Comparison of ENCODE assay signal across 20 cellular contexts in the genomic region with DNA sequence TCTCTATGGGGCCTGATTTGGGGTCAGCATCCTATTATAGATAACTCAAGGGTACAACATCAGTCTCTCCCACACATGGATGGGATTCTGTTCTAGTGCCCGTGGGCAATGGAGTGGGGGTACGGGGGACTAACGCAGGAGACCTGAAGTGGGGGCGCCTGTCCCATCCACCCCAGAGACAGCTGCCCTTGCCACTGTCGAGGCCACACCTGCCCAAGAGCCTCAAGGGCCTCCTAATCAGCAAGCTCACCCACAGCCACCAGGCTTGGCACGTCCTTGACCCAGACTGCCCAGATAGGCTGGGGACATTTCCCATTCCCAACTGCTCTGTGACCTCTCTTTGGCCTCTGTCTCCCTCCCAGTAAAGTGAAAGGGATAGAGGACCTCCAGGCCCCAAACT. TPM values are rescaled to one million over a fixed set of nuclear protein-coding genes. Genes with fewer than 3 reads are reported as not detected.
A peak's percentile ranks its signal among the peaks of the same experiment; 100 is the strongest.
DNase-seq lines count a peak whose midpoint lies in the region; ATAC-seq, FAIRE-seq and TF ChIP-seq lines count a peak whose summit lies in the region.
"Had no signal": no experiment of that assay in that cellular context is flagged by ENCODE, and none has a peak within 500 bp of the region (broad histone marks: within the 10 kb centered on the region; RNA-seq: fewer than 3 reads in every experiment).

No MANE protein-coding gene starts in this region.

- no peak for TF ChIP-seq POLR2A in H1 (IDR thresholded peaks at IDR 0.05; ENCODE audit: control extremely low read depth in 1 of 2, low read depth in 2 of 2, low read length in 2 of 2)
- no peak for TF ChIP-seq POLR2A in testis (IDR thresholded peaks at IDR 0.05)

- POLR2A ChIA-PET in H1 (lab: Charles Lee; ENCODE audit: partially characterized antibody), result interaction anchor here (0.8 to 1.3 kb wide), 6 partner anchors 8 to 199 kb away, joined by 3 to 5 read pairs (median 3); a partner anchor contains a TSS

- H3K9me3 Mint-ChIP-seq in stimulated activated effector memory CD8-positive, alpha-beta T cell treated with anti-CD3 and anti-CD28 coated beads, Interleukin-12 subunit alpha, Interleukin-12 subunit beta, amount 100 ng/mL, for 72 hours, result no peaks in the 10 kb centered on the region

- no peak overlapping the region for H4K8ac ChIP-seq in H1 (ENCODE audit: extremely low read depth, insufficient read depth, low read length)

- no peaks in the 10 kb centered on the region for H3K4me1 Mint-ChIP-seq in stimulated activated effector memory CD8-positive, alpha-beta T cell treated with anti-CD3 and anti-CD28 coated beads, Interleukin-12 subunit alpha, Interleukin-12 subunit beta, amount 100 ng/mL, for 72 hours
- H3K4me1 Mint-ChIP-seq: CD4-positive, CD25-positive, alpha-beta regulatory T cell had no signal

- peak overlapping the region; percentile 29 for H4K91ac ChIP-seq in H1 (replicated peaks; ENCODE audit: insufficient read length, low read length)

- H2BK120ac ChIP-seq in H1 (replicated peaks; ENCODE audit: low read depth, low read length), result no peak overlapping the region

- H3K36me3 ChIP-seq in BLaER1 treated with 17β-estradiol and CSF1 and Interleukin-3, amounts not matched to agents 10 nM and 100 nM, result no peaks in the 10 kb centered on the region
- no peaks in the 10 kb centered on the region for H3K36me3 ChIP-seq in Loucy (ENCODE audit: insufficient read depth, low read length)
- no peaks in the 10 kb centered on the region for H3K36me3 ChIP-seq in H1 (ENCODE audit: control insufficient read depth in 2 of 4, insufficient read depth in 4 of 4, low read length in 3 of 4)
- no peaks in the 10 kb centered on the region for H3K36me3 ChIP-seq in testis (ENCODE audit: low read depth, missing control alignments)
- H3K36me3 ChIP-seq: BE2C, HAP-1 had no signal

- H4K20me1 ChIP-seq in BLaER1 treated with 17β-estradiol and CSF1 and Interleukin-3, amounts not matched to agents 10 nM and 100 nM, result no peaks in the 10 kb centered on the region; a peak in 2 of 22 replicates
- no peaks in the 10 kb centered on the region for H4K20me1 ChIP-seq in Loucy (ENCODE audit: insufficient read depth, low read length, poor library complexity, severe bottlenecking)
- no peaks in the 10 kb centered on the region for H4K20me1 ChIP-seq in H1 (replicated peaks in 1 of 2; ENCODE audit: control insufficient read depth in 1 of 2, insufficient read depth in 2 of 2, low read length in 2 of 2)

- no peak overlapping the region for H3K4me3 ChIP-seq in BLaER1 treated with 17β-estradiol and CSF1 and Interleukin-3, amounts not matched to agents 10 nM and 100 nM
- H3K4me3 ChIP-seq in Loucy (ENCODE audit: low read length, poor library complexity, severe bottlenecking) (no peak overlapping the region), H1 (ENCODE audit: extremely low read depth in 1 of 4, insufficient read depth in 2 of 4, low read depth in 3 of 4, low read length in 4 of 4) (no peak overlapping the region), testis (no peak overlapping the region)
- H3K4me3 ChIP-seq: HAP-1 had no signal

- no peak overlapping the region for H3K23ac ChIP-seq in H1 (ENCODE audit: insufficient read length)

- H3K79me1 ChIP-seq in H1 (ENCODE audit: low read depth, low read length), result no peaks in the 10 kb centered on the region

- no peak for TF ChIP-seq CTCF in Loucy (conservative IDR thresholded peaks at IDR 0.05; ENCODE audit: low read length)
- no peak for TF ChIP-seq CTCF in H1 (IDR thresholded peaks at IDR 0.05; ENCODE audit: control extremely low read depth in 1 of 3, insufficient read depth in 1 of 3, low read depth in 1 of 3, low read length in 3 of 3)
- no peak for TF ChIP-seq CTCF in testis (IDR thresholded peaks at IDR 0.05)

- H2BK15ac ChIP-seq in H1 (ENCODE audit: low read length), result no peak overlapping the region

- no peak overlapping the region for H3K27ac ChIP-seq in BLaER1 treated with 17β-estradiol and CSF1 and Interleukin-3, amounts not matched to agents 10 nM and 100 nM
- no peak overlapping the region for H3K27ac ChIP-seq in H1 (ENCODE audit: low read depth, low read length)
- no peak overlapping the region for H3K27ac ChIP-seq in testis

- ATAC-seq in stimulated activated effector memory CD8-positive, alpha-beta T cell treated with anti-CD3 and anti-CD28 coated beads, Interleukin-12 subunit alpha, Interleukin-12 subunit beta, amount 100 ng/mL, for 72 hours, result peak; percentile 16

- peak overlapping the region; percentile 80; the same call in 1 of the 2 replicates for H2BK20ac ChIP-seq in H1 (ENCODE audit: low read length)

- peaks cover 3 to 11% (median 4%) of the 10 kb centered on the region in 11 experiments; a peak in 21 of 22 replicates for H3K27me3 ChIP-seq in BLaER1 treated with 17β-estradiol and CSF1 and Interleukin-3, amounts not matched to agents 10 nM and 100 nM
- H3K27me3 ChIP-seq in Loucy (ENCODE audit: insufficient read depth, low read length, poor library complexity, severe bottlenecking) (no peaks in the 10 kb centered on the region), H1 (replicated peaks in 1 of 4; ENCODE audit: control insufficient read depth in 3 of 4, extremely low read depth in 1 of 4, insufficient read depth in 3 of 4, low read length in 3 of 4) (peaks cover 0 to 11% (median 6%) of the 10 kb centered on the region in 4 experiments; a peak in 5 of 7 replicates), testis (no peaks in the 10 kb centered on the region)
- H3K27me3 ChIP-seq: BE2C had no signal

- H3F3A ChIP-seq in Loucy (ENCODE audit: low read depth), result no peaks in the 10 kb centered on the region

- WGBS in H1 (ENCODE audit: extremely low coverage in 1 of 2, insufficient coverage in 1 of 2, insufficient read length in 1 of 2, insufficient replicate concordance in 2 of 2, low coverage in 1 of 2, low lambda C conversion rate in 2 of 2, missing lambda C conversion rate in 1 of 2), 2 experiments, result 93% methylated on average over 6 of the region's 6 CpGs; no CpG with 5 or more reads in 1 of the 2 experiments
- 68 to 79% methylated on average over 5 to 6 of the region's 6 CpGs for WGBS in testis, 2 donors

- H2AFZ ChIP-seq in Loucy (ENCODE audit: low read length) (0 out of 2 replicates have a peak overlapping the region, but pooled peaks have one; percentile 76), H1 (ENCODE audit: low read length) (0 out of 2 replicates have a peak overlapping the region, but pooled peaks have one; percentile 16)

- H3K9ac ChIP-seq in BLaER1 treated with 17β-estradiol and CSF1 and Interleukin-3, amounts not matched to agents 10 nM and 100 nM, result no peak overlapping the region
- H3K9ac ChIP-seq in Loucy (ENCODE audit: low read depth, low read length, poor library complexity, severe bottlenecking) (peak overlapping the region; percentile 62), H1 (replicated peaks in 1 of 4; ENCODE audit: extremely low read depth in 1 of 4, low read depth in 3 of 4, low read length in 3 of 4) (no peak overlapping the region)

- no peak overlapping the region for H3K4me3 Mint-ChIP-seq in stimulated activated effector memory CD8-positive, alpha-beta T cell treated with anti-CD3 and anti-CD28 coated beads, Interleukin-12 subunit alpha, Interleukin-12 subunit beta, amount 100 ng/mL, for 72 hours
- H3K4me3 Mint-ChIP-seq: CD4-positive, CD25-positive, alpha-beta regulatory T cell had no signal

- peaks cover 0 to 6% (median 0%) of the 10 kb centered on the region in 11 experiments; a peak in 3 of 22 replicates for H3K9me3 ChIP-seq in BLaER1 treated with 17β-estradiol and CSF1 and Interleukin-3, amounts not matched to agents 10 nM and 100 nM (replicated peaks in 1 of 11)
- H3K9me3 ChIP-seq in Loucy (ENCODE audit: insufficient read depth, low read depth, low read length) (no peaks in the 10 kb centered on the region), H1 (ENCODE audit: insufficient read depth in 2 of 2, low read depth in 1 of 2, low read length in 1 of 2) (no peaks in the 10 kb centered on the region), testis (no peaks in the 10 kb centered on the region)
- H3K9me3 ChIP-seq: BE2C, HAP-1 had no signal

- CTCF ChIA-PET in H1 (lab: Charles Lee; ENCODE audit: partially characterized antibody), result interaction anchor here (0.9 to 2.9 kb wide), 13 partner anchors 11 to 200 kb away, joined by 3 to 31 read pairs (median 7); a partner anchor contains a TSS

- intact Hi-C loops in testis (cut with DNase I; ENCODE audit: low total_unique reads), result no loop called here

- DNase-seq in H1 (ENCODE audit: low read depth in 1 of 2, low spot score in 2 of 2), result no peak
- DNase-seq in stimulated activated effector memory CD8-positive, alpha-beta T cell treated with anti-CD3 and anti-CD28 coated beads, Interleukin-12 subunit alpha, Interleukin-12 subunit beta, amount 100 ng/mL, for 72 hours (ENCODE audit: low spot score in 2 of 2), result no peak
- DNase-seq in NCI-H1436 treated with DMSO at 0.1 percent for 48 hours (lab: John Stamatoyannopoulos, UW), result no peak
- no peak for DNase-seq in stimulated activated naive CD4-positive, alpha-beta T cell (lab: John Stamatoyannopoulos, UW)
- no peak for DNase-seq in HuH-7.5 (ENCODE audit: low spot score)
- DNase-seq in testis, result no peak
- DNase-seq: ACHN; BE2C; Calu3; CD4-positive, CD25-positive, alpha-beta regulatory T cell; DMS79; EL; GOT3; IMR-90; KBM-7 had no signal

- H3K27ac Mint-ChIP-seq in stimulated activated effector memory CD8-positive, alpha-beta T cell treated with anti-CD3 and anti-CD28 coated beads, Interleukin-12 subunit alpha, Interleukin-12 subunit beta, amount 100 ng/mL, for 72 hours, result no peak overlapping the region
- H3K27ac Mint-ChIP-seq: CD4-positive, CD25-positive, alpha-beta regulatory T cell had no signal

- no peak overlapping the region for H3K4ac ChIP-seq in H1 (replicated peaks; ENCODE audit: insufficient read length, low read depth, low read length)

- no peak for TF ChIP-seq RAD21 in H1 (IDR thresholded peaks at IDR 0.05 in 1 of 2, conservative IDR thresholded peaks at IDR 0.05 in 1 of 2; ENCODE audit: low read depth in 2 of 2, low read length in 2 of 2)

- H3K79me2 ChIP-seq in Loucy (ENCODE audit: insufficient read depth, low read length) (no peaks in the 10 kb centered on the region), H1 (ENCODE audit: control insufficient read depth in 1 of 2, insufficient read depth in 2 of 2, low read length in 2 of 2) (no peaks in the 10 kb centered on the region)

- no peak overlapping the region for H3K14ac ChIP-seq in H1 (ENCODE audit: insufficient read length)

- no peak for TF ChIP-seq EP300 in H1 (IDR thresholded peaks at IDR 0.05; ENCODE audit: borderline replicate concordance in 1 of 2, low read depth in 2 of 2, low read length in 2 of 2)

- no peak overlapping the region for H2BK12ac ChIP-seq in H1 (ENCODE audit: low read depth, low read length)

- H3K56ac ChIP-seq in H1 (replicated peaks; ENCODE audit: insufficient read length, low read depth, low read length), result no peak overlapping the region

- peaks cover 29 to 46% (median 44%) of the 10 kb centered on the region in 10 experiments for H3K4me1 ChIP-seq in BLaER1 treated with 17β-estradiol and CSF1 and Interleukin-3, amounts not matched to agents 10 nM and 100 nM
- H3K4me1 ChIP-seq in Loucy (ENCODE audit: insufficient read depth, low read length, poor library complexity, severe bottlenecking) (peaks cover 24% of the 10 kb centered on the region), H1 (replicated peaks in 1 of 4; ENCODE audit: control insufficient read depth in 3 of 4, insufficient read depth in 4 of 4, low read length in 3 of 4) (peaks cover 0 to 14% (median 11%) of the 10 kb centered on the region in 4 experiments; a peak in 6 of 7 replicates), testis (no peaks in the 10 kb centered on the region)

- H3K9me2 ChIP-seq in Loucy (replicated peaks; ENCODE audit: low read depth, low read length), result no peaks in the 10 kb centered on the region

- H3K23me2 ChIP-seq in H1 (ENCODE audit: low read depth, low read length), result no peaks in the 10 kb centered on the region; the same call in 1 of the 2 replicates

- peak overlapping the region; percentile 46 to 94 (median 83); a peak in 20 of 22 replicates for H3K4me2 ChIP-seq in BLaER1 treated with 17β-estradiol and CSF1 and Interleukin-3, amounts not matched to agents 10 nM and 100 nM
- H3K4me2 ChIP-seq in Loucy (ENCODE audit: low read depth, low read length, poor library complexity, severe bottlenecking) (peak overlapping the region; percentile 73), H1 (ENCODE audit: insufficient read depth in 1 of 2, low read depth in 2 of 2, low read length in 2 of 2) (0 out of 4 replicates have a peak overlapping the region, but pooled peaks of 1 of the 2 experiments have one; percentile 43)

- H3K36me3 Mint-ChIP-seq in stimulated activated effector memory CD8-positive, alpha-beta T cell treated with anti-CD3 and anti-CD28 coated beads, Interleukin-12 subunit alpha, Interleukin-12 subunit beta, amount 100 ng/mL, for 72 hours, result no peaks in the 10 kb centered on the region
- H3K36me3 Mint-ChIP-seq: CD4-positive, CD25-positive, alpha-beta regulatory T cell had no signal

- H2BK5ac ChIP-seq in H1 (ENCODE audit: low read depth, low read length), result peak overlapping the region; percentile 75; the same call in 1 of the 2 replicates

- H4K5ac ChIP-seq in H1 (ENCODE audit: insufficient read length, low read depth, low read length), result no peak overlapping the region

- H3K18ac ChIP-seq in H1 (ENCODE audit: extremely low read depth, low read length), result peak overlapping the region; percentile 32; the same call in 1 of the 2 replicates

- H2AK5ac ChIP-seq in H1 (ENCODE audit: low read depth, low read length), result peak overlapping the region; percentile 39; the same call in 1 of the 2 replicates

- no peak for FAIRE-seq in H1 (lab: Jason Lieb, UNC)
- FAIRE-seq: G401.6 had no signal

RNA-seq across cellular contexts. Expression of a gene that starts 8.5 kb away (rescaled TPM):
- 0.23 and 0.58 TPM in 2 replicates for total RNA-seq in H1 (2021; fragmentation: NEBNext Ultra II Directional; extraction: Animal tissue kit (Norgen Biotek cat#: 25700))
- polyA plus RNA-seq in H1 (2011; rRNA removed) (0.30 and 0.47 TPM in 2 replicates), testis (ENCODE audit: insufficient read depth, low read depth, low replicate concordance) (26.1 TPM)
- 0.26 TPM for polyA plus RNA-seq in H1 (2011; cell fraction: cytosol; rRNA removed)
- 0.31 TPM for polyA plus RNA-seq in H1 (2011; cell fraction: nucleus; rRNA removed)
- 0.36 to 1.2 TPM (median 0.37 TPM) in 4 replicates for polyA plus RNA-seq in H1 (2012, experiment 1 of 2)
- polyA plus RNA-seq in H1 (2012, experiment 2 of 2), result 0.18 TPM
- 1.2 TPM for polyA plus RNA-seq in H1 (2013, experiment 1 of 2)
- polyA plus RNA-seq in H1 (2013, experiment 2 of 2), result 0.81 TPM
- 0.19 and 0.29 TPM in 2 replicates for polyA minus RNA-seq in H1 (2011; rRNA and poly(A)+ RNA removed)
- polyA minus RNA-seq in H1 (2011; cell fraction: cytosol; rRNA and poly(A)+ RNA removed), result not detected
- polyA minus RNA-seq in H1 (2011; cell fraction: nucleus; rRNA and poly(A)+ RNA removed), result 0.50 TPM
- 10 to 100 TPM; 12.8 to 17.7 TPM for total RNA-seq in testis
- total RNA-seq: A172; Calu3; CD4-positive, CD25-positive, alpha-beta regulatory T cell; IMR-90 had no signal
- polyA plus RNA-seq: CD4-positive, CD25-positive, alpha-beta regulatory T cell; IMR-90 had no signal

RNA-seq across cellular contexts. Expression of a gene that starts 39.5 kb away (rescaled TPM):
- total RNA-seq in H1 (2021; fragmentation: NEBNext Ultra II Directional; extraction: Animal tissue kit (Norgen Biotek cat#: 25700)), result 0.80 and 3.3 TPM in 2 replicates
- polyA plus RNA-seq in H1 (2011; rRNA removed) (1.0 and 2.1 TPM in 2 replicates), testis (ENCODE audit: insufficient read depth, low read depth, low replicate concordance) (24.6 TPM)
- polyA plus RNA-seq in H1 (2011; cell fraction: cytosol; rRNA removed), result 1.0 TPM
- 3.6 TPM for polyA plus RNA-seq in H1 (2011; cell fraction: nucleus; rRNA removed)
- polyA plus RNA-seq in H1 (2012, experiment 1 of 2), result 1.4 to 3.3 TPM (median 2.4 TPM) in 4 replicates
- polyA plus RNA-seq in H1 (2012, experiment 2 of 2), result not detected
- polyA plus RNA-seq in H1 (2013, experiment 1 of 2), result 2.3 TPM
- polyA plus RNA-seq in H1 (2013, experiment 2 of 2), result 1.9 TPM
- polyA minus RNA-seq in H1 (2011; rRNA and poly(A)+ RNA removed), result 0.51 and 1.7 TPM in 2 replicates
- 2.9 TPM for polyA minus RNA-seq in H1 (2011; cell fraction: cytosol; rRNA and poly(A)+ RNA removed)
- 3.5 TPM for polyA minus RNA-seq in H1 (2011; cell fraction: nucleus; rRNA and poly(A)+ RNA removed)
- total RNA-seq in testis, result 10 to 100 TPM; 32.4 to 42.4 TPM
- total RNA-seq: A172, Calu3, IMR-90 had no signal
- polyA plus RNA-seq: CD4-positive, CD25-positive, alpha-beta regulatory T cell; IMR-90 had no signal

RNA-seq across cellular contexts. Expression of a gene that starts 51.7 kb away (rescaled TPM):
- 0.35 TPM in 1 of 2 replicates, not detected in the other for total RNA-seq in H1 (2021; fragmentation: NEBNext Ultra II Directional; extraction: Animal tissue kit (Norgen Biotek cat#: 25700))
- polyA plus RNA-seq in H1 (2011; rRNA removed) (0.29 and 0.82 TPM in 2 replicates), testis (ENCODE audit: insufficient read depth, low read depth, low replicate concordance) (73.7 TPM)
- 0.27 TPM for polyA plus RNA-seq in H1 (2011; cell fraction: cytosol; rRNA removed)
- polyA plus RNA-seq in H1 (2011; cell fraction: nucleus; rRNA removed), result 1.0 TPM
- polyA plus RNA-seq in H1 (2012, experiment 1 of 2), result 0.21 to 0.28 TPM (median 0.27 TPM) in 4 replicates
- 0.35 TPM for polyA plus RNA-seq in H1 (2012, experiment 2 of 2)
- polyA plus RNA-seq in H1 (2013, experiment 1 of 2), result 1.0 TPM
- polyA plus RNA-seq in H1 (2013, experiment 2 of 2), result 0.98 TPM
- polyA minus RNA-seq in H1 (2011; rRNA and poly(A)+ RNA removed), result 0.13 and 0.78 TPM in 2 replicates
- polyA minus RNA-seq in H1 (2011; cell fraction: cytosol; rRNA and poly(A)+ RNA removed), result not detected
- 0.90 TPM for polyA minus RNA-seq in H1 (2011; cell fraction: nucleus; rRNA and poly(A)+ RNA removed)
- total RNA-seq in testis, result 10 to 100 TPM; 24.0 to 39.5 TPM
- total RNA-seq: Calu3; CD4-positive, CD25-positive, alpha-beta regulatory T cell had no signal
- polyA plus RNA-seq: CD4-positive, CD25-positive, alpha-beta regulatory T cell had no signal

Comparison
In these comparisons a context has a peak if more than half of its experiments do, and no peak if none do; other contexts are left out.
1. RNA of a gene that starts 51.7 kb away (total RNA-seq): 24.0 to 39.5 TPM in testis; 0.35 TPM in H1; every median in the first group is over 10 times any median in the second.